In the genomic region with DNA sequence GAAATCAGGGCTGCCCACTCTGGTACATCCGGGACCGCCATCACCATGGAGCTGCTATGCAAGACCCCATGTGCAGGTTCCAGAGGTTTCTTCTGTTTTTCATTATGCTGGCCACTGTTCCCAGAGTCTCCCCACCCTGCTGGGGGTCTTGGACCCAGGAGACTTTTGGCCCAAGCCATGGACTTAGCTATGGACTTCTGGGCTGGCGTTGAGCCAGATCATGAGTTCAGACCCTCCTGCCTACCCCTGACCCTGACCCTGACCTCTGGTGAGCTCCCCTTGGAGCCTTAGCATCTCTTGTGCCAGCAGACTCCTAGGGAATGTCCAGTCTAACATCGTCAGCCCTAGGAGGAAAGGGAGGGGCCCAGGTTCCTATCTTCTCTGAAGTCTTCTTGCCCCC, we compare ENCODE assay signal across 33 cellular contexts. TPM values are rescaled to one million over a fixed set of nuclear protein-coding genes. Genes with fewer than 3 reads are reported as not detected.
A peak's percentile ranks its signal among the peaks of the same experiment; 100 is the strongest.
DNase-seq lines count a peak whose midpoint lies in the region; ATAC-seq, FAIRE-seq and TF ChIP-seq lines count a peak whose summit lies in the region.
"Had no signal": no experiment of that assay in that cellular context is flagged by ENCODE, and none has a peak within 500 bp of the region (broad histone marks: within the 10 kb centered on the region; RNA-seq: fewer than 3 reads in every experiment).

No MANE protein-coding gene starts in this region.

- H3K4me2 ChIP-seq in mammary epithelial cell (ENCODE audit: insufficient read depth, low read depth, low read length): no peak overlapping the region
- no peak overlapping the region for H3K4me2 ChIP-seq in trophoblast cell (ENCODE audit: low read length)
- H3K4me2 ChIP-seq: GM23338 had no signal

- no peak overlapping the region for H3K9ac ChIP-seq in mammary epithelial cell (ENCODE audit: insufficient read depth, low read length)
- H3K9ac ChIP-seq in kidney (ENCODE audit: low read length in 2 of 2): no peak overlapping the region
- no peak overlapping the region for H3K9ac ChIP-seq in trophoblast cell (ENCODE audit: low read length)

- H3K4me3 ChIP-seq in breast epithelium (no peak overlapping the region), mammary epithelial cell (replicated peaks in 1 of 3; ENCODE audit: insufficient read depth in 1 of 3, low read depth in 2 of 3, low read length in 3 of 3) (no peak overlapping the region), kidney (ENCODE audit: low read length in 2 of 2) (no peak overlapping the region), trophoblast cell (ENCODE audit: low read depth, low read length) (no peak overlapping the region), vagina (no peak overlapping the region)
- H3K4me3 ChIP-seq: GM12878, GM23338 had no signal

- intact Hi-C loops in breast epithelium (cut with DNase I; ENCODE audit: low total_unique reads): no loop called here
- intact Hi-C loops in mammary epithelial cell (cut with micrococcal nuclease): no loop called here
- intact Hi-C loops in kidney (cut with DNase I): no loop called here
- intact Hi-C loops in vagina (cut with DNase I): no loop called here

- no peak for DNase-seq in breast epithelium (ENCODE audit: low spot score in 2 of 2)
- no peak for DNase-seq in mammary epithelial cell
- no peak for DNase-seq in kidney
- no peak for DNase-seq in trophoblast cell
- DNase-seq in vagina (ENCODE audit: extremely low spot score in 2 of 2): no peak
- DNase-seq in SW 1271 (lab: John Stamatoyannopoulos, UW): no peak
- DNase-seq in T1000 (lab: John Stamatoyannopoulos, UW): no peak
- DNase-seq: ACHN; BE2C; CD8-positive, alpha-beta memory T cell; DMS 273 treated with DMSO at 0.1 percent for 48 hours; DMS79; EL; GDM1; H9; KBM-7; MV-4-11; NCI-H1105 treated with DMSO at 0.1 percent for 48 hours; NCI-H146; NCI-H1930; NCI-H2107; NCI-H524; NCI-H748 treated with DMSO at 0.1 percent for 48 hours had no signal

- BruUV-seq in mammary epithelial cell (replicated peaks; lab: Mats Ljungman, UMichigan): no TSS peak

- H3K4me1 ChIP-seq in breast epithelium: peaks cover 11 to 25% of the 10 kb centered on the region in 2 donors
- H3K4me1 ChIP-seq in mammary epithelial cell (ENCODE audit: insufficient read depth, low read length): peaks cover 32% of the 10 kb centered on the region
- peaks cover 22 to 28% of the 10 kb centered on the region in 2 donors for H3K4me1 ChIP-seq in kidney (ENCODE audit: control insufficient read depth in 1 of 2, insufficient read depth in 1 of 2, low read depth in 1 of 2, low read length in 2 of 2)
- peaks cover 25 to 35% of the 10 kb centered on the region in 2 experiments for H3K4me1 ChIP-seq in trophoblast cell (ENCODE audit: control insufficient read depth in 1 of 2, insufficient read depth in 2 of 2, low read length in 2 of 2)
- peaks cover 76% of the 10 kb centered on the region for H3K4me1 ChIP-seq in vagina

- H3K36me3 ChIP-seq in breast epithelium: no peaks in the 10 kb centered on the region
- H3K36me3 ChIP-seq in mammary epithelial cell (ENCODE audit: insufficient read depth, low read length): no peaks in the 10 kb centered on the region
- peaks cover 0 to 4% of the 10 kb centered on the region in 2 donors for H3K36me3 ChIP-seq in kidney (ENCODE audit: control insufficient read depth in 1 of 2, insufficient read depth in 2 of 2, low read length in 2 of 2)
- H3K36me3 ChIP-seq in trophoblast cell (ENCODE audit: control insufficient read depth in 1 of 2, insufficient read depth in 2 of 2, low read length in 2 of 2): no peaks in the 10 kb centered on the region
- H3K36me3 ChIP-seq in vagina: no peaks in the 10 kb centered on the region
- H3K36me3 ChIP-seq: BE2C had no signal

- peak overlapping the region; percentile 25 for H3K4ac ChIP-seq in trophoblast cell (ENCODE audit: low read depth, low read length)

- CTCF ChIA-PET in mammary epithelial cell (lab: Charles Lee; ENCODE audit: low non-redundant PET): no interaction called here

- peak overlapping the region; percentile 1 for H2BK120ac ChIP-seq in trophoblast cell (ENCODE audit: insufficient read depth, low read length, poor library complexity)

- H3K9me3 ChIP-seq in breast epithelium (no peaks in the 10 kb centered on the region), mammary epithelial cell (replicated peaks; ENCODE audit: insufficient read depth, low read length) (no peaks in the 10 kb centered on the region), kidney (ENCODE audit: control insufficient read depth in 1 of 2, low read length in 2 of 2) (no peaks in the 10 kb centered on the region), trophoblast cell (ENCODE audit: insufficient read depth, low read depth, low read length) (peaks cover 3% of the 10 kb centered on the region), vagina (no peaks in the 10 kb centered on the region)
- H3K9me3 ChIP-seq: BE2C had no signal

- H3K27ac ChIP-seq in breast epithelium (peak overlapping the region; percentile 41 to 96), mammary epithelial cell (ENCODE audit: insufficient read depth, low read depth, low read length) (no peak overlapping the region), kidney (ENCODE audit: low read depth in 2 of 2, low read length in 2 of 2) (peak overlapping the region; percentile 26 to 44), trophoblast cell (ENCODE audit: low read depth, low read length) (no peak overlapping the region), vagina (peak overlapping the region; percentile 84)
- H3K27ac ChIP-seq: 22Rv1 had no signal

- 96% methylated on average over 3 of the region's 4 CpGs for WGBS in mammary epithelial cell (ENCODE audit: low coverage, missing lambda C conversion rate)
- WGBS in trophoblast cell (ENCODE audit: extremely low coverage, insufficient coverage, insufficient read length): no CpG with 5 or more reads among the region's 4 CpGs

- H3K79me1 ChIP-seq in trophoblast cell (ENCODE audit: low read length): peaks cover 38% of the 10 kb centered on the region

- H2AK5ac ChIP-seq in trophoblast cell (ENCODE audit: low read length): peak overlapping the region; percentile 64

- TF ChIP-seq POLR2A in breast epithelium (IDR thresholded peaks at IDR 0.05) (no peak), vagina (IDR thresholded peaks at IDR 0.05) (no peak)

- no peak overlapping the region for H4K8ac ChIP-seq in trophoblast cell (ENCODE audit: low read depth, low read length)

- H2AFZ ChIP-seq in mammary epithelial cell (ENCODE audit: low read depth, low read length) (no peak overlapping the region), trophoblast cell (ENCODE audit: insufficient read depth, low read length, poor library complexity) (no peak overlapping the region)

- ATAC-seq in HG02763 (IDR thresholded peaks at IDR 0.05; ENCODE audit: unreplicated experiment): no peak
- ATAC-seq: GM12878, Right ventricle myocardium inferior had no signal

- H3K79me2 ChIP-seq in mammary epithelial cell (ENCODE audit: insufficient read depth, low read length): no peaks in the 10 kb centered on the region
- H3K79me2 ChIP-seq in trophoblast cell (ENCODE audit: control insufficient read depth, insufficient read depth, low read length, poor library complexity): peaks cover 2% of the 10 kb centered on the region

- no peak for FAIRE-seq in kidney (lab: Jason Lieb, UNC)
- FAIRE-seq: GM12878 had no signal

- H3K14ac ChIP-seq in trophoblast cell (ENCODE audit: low read length): peak overlapping the region; percentile 49

- no peaks in the 10 kb centered on the region for H4K20me1 ChIP-seq in mammary epithelial cell (ENCODE audit: insufficient read depth, low read length)

- in situ Hi-C loops in mammary epithelial cell (cut with MboI; ENCODE audit: low sequenced_read_pairs in 2 of 2): no loop called here

- no peak overlapping the region for H2BK5ac ChIP-seq in trophoblast cell (ENCODE audit: low read depth, low read length, poor library complexity)

- H2BK12ac ChIP-seq in trophoblast cell (ENCODE audit: low read length): peak overlapping the region; percentile 76

- TF ChIP-seq CTCF in breast epithelium (IDR thresholded peaks at IDR 0.05) (no peak), mammary epithelial cell (conservative IDR thresholded peaks at IDR 0.05 in 1 of 2, IDR thresholded peaks at IDR 0.05 in 1 of 2; ENCODE audit: extremely low read depth in 1 of 2, insufficient read depth in 1 of 2, low read depth in 1 of 2, low read length in 2 of 2) (no peak), kidney (IDR thresholded peaks at IDR 0.05; ENCODE audit: borderline replicate concordance, extremely low read depth, insufficient read depth) (no peak), vagina (IDR thresholded peaks at IDR 0.05) (no peak)

- no peak overlapping the region for H4K12ac ChIP-seq in trophoblast cell (ENCODE audit: low read depth, low read length)

- H3K27me3 ChIP-seq in breast epithelium: no peaks in the 10 kb centered on the region
- no peaks in the 10 kb centered on the region for H3K27me3 ChIP-seq in mammary epithelial cell (ENCODE audit: insufficient read depth, low read length)
- H3K27me3 ChIP-seq in trophoblast cell (ENCODE audit: insufficient read depth, low read length): no peaks in the 10 kb centered on the region
- no peaks in the 10 kb centered on the region for H3K27me3 ChIP-seq in vagina
- H3K27me3 ChIP-seq: BE2C had no signal

- H3K18ac ChIP-seq in trophoblast cell (ENCODE audit: low read length): no peak overlapping the region

- H4K91ac ChIP-seq in trophoblast cell (ENCODE audit: low read depth, low read length): peak overlapping the region; percentile 88

- dilution Hi-C loops in mammary epithelial cell (cut with HindIII; ENCODE audit: low sequenced_read_pairs): no loop called here

- H3K23ac ChIP-seq in trophoblast cell (ENCODE audit: low read length): no peak overlapping the region

RNA-seq across cellular contexts. Expression of a gene that starts 25.3 kb away (rescaled TPM):
- under 1 TPM in 1 of 3 donors, not detected in 2; 0.59 TPM for total RNA-seq in breast epithelium
- total RNA-seq in mammary epithelial cell: under 1 TPM in 1 of 2 donors, not detected in 1; 0.17 TPM
- not detected for polyA plus RNA-seq in mammary epithelial cell
- polyA minus RNA-seq in mammary epithelial cell: not detected
- 12.8 TPM for total RNA-seq in kidney
- polyA plus RNA-seq in kidney (ENCODE audit: insufficient read depth, low read depth, low replicate concordance): 51.2 TPM
- polyA plus RNA-seq in trophoblast cell (2013): 0.35 and 0.42 TPM in 2 replicates
- not detected for total RNA-seq in vagina
- total RNA-seq: CD8-positive, alpha-beta memory T cell; GM12878; GM23338; HT1080; LHCN-M2; MCF 10A; RPMI7951 had no signal
- polyA plus RNA-seq: CD14-positive monocyte; CD8-positive, alpha-beta memory T cell; GM12878; GM23338 had no signal

Comparison
In these comparisons a context has a peak if more than half of its experiments do, and no peak if none do; other contexts are left out.
1. H3K27ac ChIP-seq: peak in breast epithelium (2 of 2), kidney (2 of 2) and vagina (single experiment); none in mammary epithelial cell (single experiment) and trophoblast cell (single experiment).